ENCODE assay signal across 8 cellular contexts in genomic region chr18:51029694-51030536, GRCh38. TPM values are rescaled to one million over a fixed set of nuclear protein-coding genes. Genes with fewer than 3 reads are reported as not detected.
DNase-seq lines count a peak whose midpoint lies in the region; ATAC-seq, FAIRE-seq and TF ChIP-seq lines count a peak whose summit lies in the region.

Gene SMAD4, plus strand, starts transcription at chr18:51030213. Its CDS starts 16,834 bp downstream, at chr18:51047047.

- H3K9ac ChIP-seq in OCI-LY1 (ENCODE audit: low read length), result peak within 1 kb of the TSS; percentile 72

- H3K9me2 ChIP-seq in OCI-LY1 (ENCODE audit: low read depth, low read length), result no peaks in the 10 kb centered on the region

- H4K20me1 ChIP-seq in OCI-LY1 (ENCODE audit: insufficient read depth, low read length), result no peaks in the 10 kb centered on the region

- H3K36me3 Mint-ChIP-seq in endothelial cell (ENCODE audit: low read depth, unreplicated experiment), result peaks cover 4% of the 10 kb centered on the region

- peaks cover 13% of the 10 kb centered on the region for H3K27me3 Mint-ChIP-seq in endothelial cell (ENCODE audit: unreplicated experiment)

- peaks cover 23% of the 10 kb centered on the region for H3K4me1 Mint-ChIP-seq in endothelial cell (ENCODE audit: unreplicated experiment)

- H3K27ac ChIP-seq in OCI-LY1 (ENCODE audit: low read depth, low read length, poor library complexity, severe bottlenecking), result peak within 1 kb of the TSS; percentile 39

- no peak within 1 kb of the TSS for H2AFZ ChIP-seq in OCI-LY1 (ENCODE audit: low read length)

- peaks cover 34% of the 10 kb centered on the region for H3K36me3 ChIP-seq in OCI-LY1 (ENCODE audit: insufficient read depth, low read length)

- no peak for TF ChIP-seq CTCF in D721Med (IDR thresholded peaks at IDR 0.05; ENCODE audit: insufficient read depth, missing control alignments)
- TF ChIP-seq CTCF in OCI-LY1 (IDR thresholded peaks at IDR 0.05; ENCODE audit: low read length), result no peak
- no peak for TF ChIP-seq CTCF in endothelial cell (IDR thresholded peaks at IDR 0.05; ENCODE audit: unreplicated experiment)

- H3K27me3 ChIP-seq in OCI-LY1 (ENCODE audit: insufficient read depth, low read length), result no peaks in the 10 kb centered on the region

- peak within 1 kb of the TSS; percentile 91 for H3K4me2 ChIP-seq in OCI-LY1 (ENCODE audit: low read length)

- no peaks in the 10 kb centered on the region for H3K9me3 ChIP-seq in OCI-LY1 (ENCODE audit: low read length)

- peak within 1 kb of the TSS; percentile 98 for H3K4me3 Mint-ChIP-seq in endothelial cell (ENCODE audit: unreplicated experiment)

- H3K4me1 ChIP-seq in OCI-LY1 (ENCODE audit: insufficient read depth, low read length, severe bottlenecking), result peaks cover 34% of the 10 kb centered on the region

- peak within 1 kb of the TSS; percentile 73 for H3K4me3 ChIP-seq in OCI-LY1 (ENCODE audit: low read depth, low read length, poor library complexity, severe bottlenecking)

- no peak for FAIRE-seq in D721Med (lab: Jason Lieb, UNC)

- H3K27ac Mint-ChIP-seq in endothelial cell (ENCODE audit: unreplicated experiment), result peak within 1 kb of the TSS; percentile 96

- ATAC-seq in GM21526 (IDR thresholded peaks at IDR 0.05; ENCODE audit: low FRiP score, unreplicated experiment), result peak; percentile 80

- H3K79me2 ChIP-seq in OCI-LY1 (ENCODE audit: insufficient read depth, low read length), result peaks cover 43% of the 10 kb centered on the region

- DNase-seq in D721Med (ENCODE audit: insufficient read length, low spot score) (peak; percentile 90), HuH-7 (ENCODE audit: low spot score) (peak; percentile 82), activated T-cell treated with anti-CD3 and anti-CD28 coated beads for 1 hour (ENCODE audit: low read depth) (peak; percentile 99), endothelial cell (ENCODE audit: low spot score) (peak; percentile 100), midbrain (lab: John Stamatoyannopoulos, UW) (peak; percentile 97)
- peak; percentile 94 to 98 for DNase-seq in stimulated activated CD8-positive, alpha-beta memory T cell treated with anti-CD3 and anti-CD28 coated beads, Interleukin-15, amount 100 ng/mL, for 48 hours (ENCODE audit: low read depth in 2 of 2)

- no peaks in the 10 kb centered on the region for H3K9me3 Mint-ChIP-seq in endothelial cell (ENCODE audit: unreplicated experiment)

- H3F3A ChIP-seq in OCI-LY1 (ENCODE audit: insufficient read depth, low read length), result no peaks in the 10 kb centered on the region

RNA-seq across cellular contexts. Expression of gene SMAD4, which starts in this region (rescaled TPM):
- total RNA-seq in endothelial cell (ENCODE audit: unreplicated experiment), result 87.2 TPM

Comparison
In these comparisons a context has a peak if more than half of its experiments do, and no peak if none do; other contexts are left out.
1. Peak in every context shown above with its lines: DNase-seq, ATAC-seq, H3K4me3 ChIP-seq and H3K27ac ChIP-seq.